13 cellular contexts compared by ENCODE assay signal in the genomic region with DNA sequence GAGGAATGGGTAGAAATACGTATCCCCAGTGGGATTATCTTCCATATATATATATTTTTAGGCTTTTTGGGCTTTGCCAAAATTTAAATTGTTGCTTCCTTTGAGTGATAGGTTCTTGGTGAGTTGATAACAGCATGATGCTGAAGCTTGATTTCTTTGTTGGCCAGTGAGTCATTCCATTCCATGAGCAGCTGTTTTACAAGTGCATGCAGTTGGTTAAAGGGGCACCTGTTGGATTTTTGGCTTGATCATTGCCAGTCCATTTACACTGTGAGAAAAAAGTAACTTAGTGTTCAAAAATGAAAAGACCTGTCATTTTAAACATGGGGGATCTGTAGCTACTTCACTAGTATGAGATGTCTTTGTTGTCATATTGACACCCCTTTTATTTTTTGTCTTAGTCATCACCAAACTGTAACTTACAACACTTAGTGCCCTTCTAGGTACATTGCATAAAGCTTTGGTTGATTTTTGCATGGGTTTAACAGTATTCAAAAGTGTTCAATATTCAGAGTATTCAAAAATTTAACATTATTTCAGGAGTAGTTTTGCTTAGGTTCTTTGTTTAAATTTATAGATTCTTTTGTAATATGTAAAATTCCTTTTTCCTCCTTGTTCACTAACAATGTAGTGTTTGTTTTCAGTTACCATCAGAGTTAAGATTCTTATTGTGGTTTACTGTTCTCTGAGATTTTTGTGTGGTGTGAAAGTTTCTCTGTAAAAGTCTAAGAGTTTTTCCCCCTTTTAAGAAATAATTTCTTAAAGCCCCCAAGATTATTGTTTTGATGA. TPM values are rescaled to one million over a fixed set of nuclear protein-coding genes. Genes with fewer than 3 reads are reported as not detected.
A peak's percentile ranks its signal among the peaks of the same experiment; 100 is the strongest.
DNase-seq lines count a peak whose midpoint lies in the region; ATAC-seq, FAIRE-seq and TF ChIP-seq lines count a peak whose summit lies in the region.
"Had no signal": no experiment of that assay in that cellular context is flagged by ENCODE, and none has a peak within 500 bp of the region (broad histone marks: within the 10 kb centered on the region; RNA-seq: fewer than 3 reads in every experiment).

No MANE protein-coding gene starts in this region.

- H3K36me3 ChIP-seq in fibroblast of lung (ENCODE audit: control insufficient read depth, insufficient read depth, low read length) (no peaks in the 10 kb centered on the region), small intestine (ENCODE audit: control insufficient read depth in 2 of 2, insufficient read depth in 2 of 2, low read length in 2 of 2) (no peaks in the 10 kb centered on the region), WERI-Rb-1 (peaks cover 14% of the 10 kb centered on the region)

- DNase-seq in GM12865 (ENCODE audit: low read depth) (peak; percentile 56), fibroblast of lung (ENCODE audit: low read depth in 2 of 2) (peak; percentile 14 to 61), small intestine (no peak), WERI-Rb-1 (no peak), osteocyte (ENCODE audit: extremely low spot score, unreplicated experiment) (no peak)
- no peak for DNase-seq in activated CD4-positive, alpha-beta memory T cell treated with anti-CD3 and anti-CD28 coated beads, Interleukin-2, amount 10 ng/mL, durations not matched to agents 7 days and 5 days
- DNase-seq: DMS79 treated with DMSO at 0.1 percent for 48 hours, NCI-H1092, SIG-M5 had no signal

- no peaks in the 10 kb centered on the region for H4K20me1 ChIP-seq in fibroblast of lung (ENCODE audit: control insufficient read depth, extremely low read depth, insufficient read depth, low read length)

- H3K4me3 ChIP-seq in GM12865 (ENCODE audit: low read depth, low read length) = no peak overlapping the region
- H3K4me3 ChIP-seq in fibroblast of lung (replicated peaks in 1 of 4; ENCODE audit: control extremely low read depth in 1 of 4, insufficient read depth in 1 of 4, low read depth in 3 of 4, low read length in 4 of 4) = no peak overlapping the region
- H3K4me3 ChIP-seq in small intestine (ENCODE audit: low read depth in 1 of 2, low read length in 2 of 2) = no peak overlapping the region
- H3K4me3 ChIP-seq in WERI-Rb-1 (ENCODE audit: low read depth, low read length) = no peak overlapping the region

- no peak overlapping the region for H2AFZ ChIP-seq in fibroblast of lung (ENCODE audit: low read length)
- H2AFZ ChIP-seq: parathyroid adenoma had no signal

- H3K27ac ChIP-seq in fibroblast of lung (ENCODE audit: insufficient read depth, low read length) = no peak overlapping the region
- H3K27ac ChIP-seq in small intestine (ENCODE audit: low read depth in 1 of 2, low read length in 1 of 2) = no peak overlapping the region
- no peak overlapping the region for H3K27ac ChIP-seq in WERI-Rb-1
- H3K27ac ChIP-seq: parathyroid adenoma had no signal

- no peak overlapping the region for H3K4me3 Mint-ChIP-seq in activated CD4-positive, alpha-beta memory T cell treated with anti-CD3 and anti-CD28 coated beads, Interleukin-2, amount 10 ng/mL, durations not matched to agents 7 days and 5 days
- no peak overlapping the region for H3K4me3 Mint-ChIP-seq in osteocyte (ENCODE audit: unreplicated experiment)

- ATAC-seq in GM21576 (IDR thresholded peaks at IDR 0.05; ENCODE audit: unreplicated experiment) = peak; percentile 51
- ATAC-seq in HG03520 (IDR thresholded peaks at IDR 0.05; ENCODE audit: unreplicated experiment) = peak; percentile 52

- WGBS in small intestine, 3 donors = 93 to 100% (median 100%) methylated on average over 1 of the region's 1 CpG

- POLR2A ChIA-PET in activated CD4-positive, alpha-beta memory T cell treated with anti-CD3 and anti-CD28 coated beads, Interleukin-2, amount 10 ng/mL, durations not matched to agents 7 days and 5 days (lab: Charles Lee) = interaction anchor here (0.9 kb wide), 1 partner anchor 9 kb away, joined by 4 read pairs; the partner anchor contains the start of gene AKAP9

- H3K9ac ChIP-seq in fibroblast of lung (ENCODE audit: insufficient read depth, low read length) = no peak overlapping the region
- H3K9ac ChIP-seq: parathyroid adenoma had no signal

- H3K27ac Mint-ChIP-seq in activated CD4-positive, alpha-beta memory T cell treated with anti-CD3 and anti-CD28 coated beads, Interleukin-2, amount 10 ng/mL, durations not matched to agents 7 days and 5 days = no peak overlapping the region
- no peak overlapping the region for H3K27ac Mint-ChIP-seq in osteocyte (ENCODE audit: unreplicated experiment)

- no peaks in the 10 kb centered on the region for H3K4me1 ChIP-seq in fibroblast of lung (ENCODE audit: control insufficient read depth, extremely low read depth, insufficient read depth, low read length)
- peaks cover 0 to 6% of the 10 kb centered on the region in 2 donors for H3K4me1 ChIP-seq in small intestine (ENCODE audit: control insufficient read depth in 2 of 2, insufficient read depth in 1 of 2, low read depth in 1 of 2, low read length in 1 of 2)

- CTCF ChIA-PET in activated CD4-positive, alpha-beta memory T cell treated with anti-CD3 and anti-CD28 coated beads, Interleukin-2, amount 10 ng/mL, durations not matched to agents 7 days and 5 days (lab: Charles Lee) = interaction anchor here (0.6 kb wide), 1 partner anchor 153 kb away, joined by 3 read pairs; no protein-coding TSS in a partner anchor

- FAIRE-seq in small intestine (lab: Jason Lieb, UNC) = no peak
- FAIRE-seq: H1 had no signal

- H3K4me2 ChIP-seq in fibroblast of lung (ENCODE audit: extremely low read depth, insufficient read depth, low read length) = no peak overlapping the region

- H3K79me2 ChIP-seq in fibroblast of lung (ENCODE audit: control insufficient read depth, insufficient read depth, low read length) = peaks cover 20% of the 10 kb centered on the region

- H3K9me3 ChIP-seq in fibroblast of lung (ENCODE audit: control insufficient read depth, insufficient read depth, low read depth, low read length) = no peaks in the 10 kb centered on the region
- H3K9me3 ChIP-seq in small intestine (ENCODE audit: control insufficient read depth, low read depth) = no peaks in the 10 kb centered on the region
- no peaks in the 10 kb centered on the region for H3K9me3 ChIP-seq in WERI-Rb-1 (ENCODE audit: severe bottlenecking)

- H3K27me3 ChIP-seq in fibroblast of lung (ENCODE audit: control insufficient read depth, insufficient read depth, low read length) = no peaks in the 10 kb centered on the region
- no peaks in the 10 kb centered on the region for H3K27me3 ChIP-seq in small intestine (ENCODE audit: control insufficient read depth in 2 of 2, insufficient read depth in 2 of 2, low read length in 2 of 2)
- no peaks in the 10 kb centered on the region for H3K27me3 ChIP-seq in WERI-Rb-1 (ENCODE audit: insufficient read depth, low read depth, severe bottlenecking)

- no peaks in the 10 kb centered on the region for H3K27me3 Mint-ChIP-seq in activated CD4-positive, alpha-beta memory T cell treated with anti-CD3 and anti-CD28 coated beads, Interleukin-2, amount 10 ng/mL, durations not matched to agents 7 days and 5 days
- H3K27me3 Mint-ChIP-seq in osteocyte (ENCODE audit: unreplicated experiment) = no peaks in the 10 kb centered on the region

- H3K36me3 Mint-ChIP-seq in activated CD4-positive, alpha-beta memory T cell treated with anti-CD3 and anti-CD28 coated beads, Interleukin-2, amount 10 ng/mL, durations not matched to agents 7 days and 5 days (ENCODE audit: low read depth) = peaks cover 14% of the 10 kb centered on the region
- H3K36me3 Mint-ChIP-seq in osteocyte (ENCODE audit: unreplicated experiment) = no peaks in the 10 kb centered on the region

- TF ChIP-seq CTCF in GM12865 (IDR thresholded peaks at IDR 0.05; ENCODE audit: insufficient read depth, low read depth, low read length, missing control alignments) = no peak
- no peak for TF ChIP-seq CTCF in fibroblast of lung (conservative IDR thresholded peaks at IDR 0.05 in 1 of 2, IDR thresholded peaks at IDR 0.05 in 1 of 2; ENCODE audit: low read depth in 1 of 2, low read length in 2 of 2)
- no peak for TF ChIP-seq CTCF in WERI-Rb-1 (IDR thresholded peaks at IDR 0.05; ENCODE audit: low read depth, low read length)
- no peak for TF ChIP-seq CTCF in osteocyte (IDR thresholded peaks at IDR 0.05)

- no peaks in the 10 kb centered on the region for H3K9me3 Mint-ChIP-seq in activated CD4-positive, alpha-beta memory T cell treated with anti-CD3 and anti-CD28 coated beads, Interleukin-2, amount 10 ng/mL, durations not matched to agents 7 days and 5 days
- no peaks in the 10 kb centered on the region for H3K9me3 Mint-ChIP-seq in osteocyte (ENCODE audit: unreplicated experiment)

- H3K4me1 Mint-ChIP-seq in activated CD4-positive, alpha-beta memory T cell treated with anti-CD3 and anti-CD28 coated beads, Interleukin-2, amount 10 ng/mL, durations not matched to agents 7 days and 5 days = peaks cover 22% of the 10 kb centered on the region
- H3K4me1 Mint-ChIP-seq in osteocyte (ENCODE audit: unreplicated experiment) = peaks cover 19% of the 10 kb centered on the region

RNA-seq across cellular contexts. Expression of gene AKAP9, which starts 8.8 kb away (rescaled TPM):
- total RNA-seq in fibroblast of lung (30.8 and 46.6 TPM in 2 replicates), osteocyte (44.9 and 47.2 TPM in 2 replicates)
- polyA plus RNA-seq in fibroblast of lung (10.1 and 16.6 TPM in 2 replicates), small intestine (10 to 100 TPM; 22.1 to 68.9 (median 51.3) TPM)
- 9.0 and 15.6 TPM in 2 replicates for polyA plus RNA-seq in fibroblast of lung (2012)
- polyA minus RNA-seq in fibroblast of lung (ENCODE audit: low replicate concordance) = 1.6 and 3.5 TPM in 2 replicates
- total RNA-seq in activated CD4-positive, alpha-beta memory T cell treated with anti-CD3 and anti-CD28 coated beads, Interleukin-2, amount 10 ng/mL, durations not matched to agents 7 days and 5 days = 10 to 100 TPM; 32.4 to 41.7 TPM

Comparison
In these comparisons a context has a peak if more than half of its experiments do, and no peak if none do; other contexts are left out.
1. DNase-seq: peak in GM12865 (single experiment) and fibroblast of lung (2 of 2); none in small intestine (single experiment), WERI-Rb-1 (single experiment), activated CD4-positive, alpha-beta memory T cell treated with anti-CD3 and anti-CD28 coated beads, Interleukin-2, amount 10 ng/mL, durations not matched to agents 7 days and 5 days (single experiment) and osteocyte (single experiment).